In the genomic region with DNA sequence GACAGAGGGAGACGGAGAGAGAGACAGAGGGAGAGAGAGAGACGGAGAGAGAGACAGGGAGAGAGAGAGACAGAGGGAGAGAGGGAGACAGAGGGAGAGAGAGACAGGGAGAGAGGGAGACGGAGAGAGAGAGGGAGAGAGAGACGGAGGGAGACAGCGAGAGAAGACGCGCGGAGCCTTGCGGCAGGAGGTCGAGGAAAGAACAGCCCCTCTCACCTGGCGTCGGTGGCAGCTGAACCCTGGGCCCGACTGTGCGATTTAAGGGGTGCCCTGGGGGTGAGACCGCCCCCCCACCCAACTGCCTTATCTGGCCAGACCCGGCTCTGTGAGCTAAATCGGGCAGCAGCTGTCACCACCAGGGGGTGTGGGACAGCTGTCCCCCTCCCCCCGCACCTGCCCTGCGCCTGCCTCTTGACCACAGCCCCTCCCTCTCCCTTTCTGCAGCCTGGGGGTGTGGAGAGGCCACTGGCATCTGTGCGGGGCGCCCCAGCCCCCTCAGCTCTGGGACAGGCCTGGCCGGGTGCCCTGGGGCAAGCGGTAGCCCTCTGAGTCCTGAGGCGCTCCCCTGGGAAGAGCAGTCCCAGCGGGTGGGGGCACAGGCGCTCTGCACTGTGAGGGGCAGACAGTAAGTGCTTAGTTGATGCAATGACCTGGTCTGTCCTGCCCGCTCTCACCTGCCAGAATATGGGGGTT, we compare ENCODE assay signal across 9 cellular contexts. TPM values are rescaled to one million over a fixed set of nuclear protein-coding genes. Genes with fewer than 3 reads are reported as not detected.
A peak's percentile ranks its signal among the peaks of the same experiment; 100 is the strongest.
DNase-seq lines count a peak whose midpoint lies in the region; ATAC-seq lines count a peak whose summit lies in the region.
"Had no signal": no experiment of that assay in that cellular context is flagged by ENCODE, and none has a peak within 500 bp of the region (broad histone marks: within the 10 kb centered on the region; RNA-seq: fewer than 3 reads in every experiment).

No MANE protein-coding gene starts in this region.

- H3K27me3 Mint-ChIP-seq in naive thymus-derived CD4-positive, alpha-beta T cell: no peaks in the 10 kb centered on the region

- peak overlapping the region; percentile 54 for H3K4me3 ChIP-seq in HUES48 (ENCODE audit: low read depth, low read length)
- no peak overlapping the region for H3K4me3 ChIP-seq in naive thymus-derived CD4-positive, alpha-beta T cell (ENCODE audit: low read length)

- intact Hi-C loops in naive thymus-derived CD4-positive, alpha-beta T cell (cut with micrococcal nuclease): no loop called here

- H3K4me1 Mint-ChIP-seq in naive thymus-derived CD4-positive, alpha-beta T cell: peaks cover 0 to 7% (median 0%) of the 10 kb centered on the region in 7 donors

- CTCF ChIA-PET in naive thymus-derived CD4-positive, alpha-beta T cell (lab: Charles Lee): no interaction called here

- H3K9me3 Mint-ChIP-seq in naive thymus-derived CD4-positive, alpha-beta T cell: no peaks in the 10 kb centered on the region

- no peak overlapping the region for H3K4me3 Mint-ChIP-seq in naive thymus-derived CD4-positive, alpha-beta T cell

- H3K36me3 Mint-ChIP-seq in naive thymus-derived CD4-positive, alpha-beta T cell: peaks cover 0 to 9% (median 2%) of the 10 kb centered on the region in 5 donors

- peaks cover 10% of the 10 kb centered on the region for H3K4me1 ChIP-seq in HUES48 (ENCODE audit: control insufficient read depth, insufficient read depth, low read length)
- H3K4me1 ChIP-seq in naive thymus-derived CD4-positive, alpha-beta T cell (ENCODE audit: control insufficient read depth in 2 of 2, insufficient read depth in 2 of 2, low read length in 2 of 2): no peaks in the 10 kb centered on the region

- no peaks in the 10 kb centered on the region for H3K36me3 ChIP-seq in HUES48 (ENCODE audit: control insufficient read depth, insufficient read depth, low read length)
- H3K36me3 ChIP-seq in naive thymus-derived CD4-positive, alpha-beta T cell (ENCODE audit: control insufficient read depth in 2 of 3, insufficient read depth in 3 of 3, low read length in 3 of 3): no peaks in the 10 kb centered on the region

- H3K27me3 ChIP-seq in HUES48 (ENCODE audit: control insufficient read depth, insufficient read depth, low read length): peaks cover 52% of the 10 kb centered on the region
- H3K27me3 ChIP-seq in naive thymus-derived CD4-positive, alpha-beta T cell (ENCODE audit: control insufficient read depth in 2 of 2, insufficient read depth in 2 of 2, low read length in 2 of 2): no peaks in the 10 kb centered on the region

- POLR2A ChIA-PET in naive thymus-derived CD4-positive, alpha-beta T cell (lab: Charles Lee): no interaction called here

- no peak overlapping the region for H3K27ac Mint-ChIP-seq in naive thymus-derived CD4-positive, alpha-beta T cell

- DNase-seq in COLO668 (lab: John Stamatoyannopoulos, UW; ENCODE audit: unreplicated experiment): peak; percentile 63
- peak; percentile 64 for DNase-seq in ecto neural progenitor cell (ENCODE audit: low spot score)
- no peak for DNase-seq in naive thymus-derived CD4-positive, alpha-beta T cell
- no peak for DNase-seq in ureter (ENCODE audit: low spot score)
- no peak for DNase-seq in activated gamma-delta T cell treated with Interleukin-2 at 50 U/mL for 16 hours
- DNase-seq: activated CD4-positive, alpha-beta T cell treated with anti-CD3 and anti-CD28 coated beads for 4 hours had no signal

- H3K9me3 ChIP-seq in HUES48 (ENCODE audit: control insufficient read depth, insufficient read depth, low read length): no peaks in the 10 kb centered on the region
- no peaks in the 10 kb centered on the region for H3K9me3 ChIP-seq in naive thymus-derived CD4-positive, alpha-beta T cell (ENCODE audit: control insufficient read depth in 2 of 3, low read length in 3 of 3)

- no peak overlapping the region for H3K27ac ChIP-seq in HUES48 (ENCODE audit: low read depth, low read length)
- no peak overlapping the region for H3K27ac ChIP-seq in naive thymus-derived CD4-positive, alpha-beta T cell (ENCODE audit: low read depth, low read length)

- ATAC-seq in naive thymus-derived CD4-positive, alpha-beta T cell: peak; percentile 37
- ATAC-seq in GM21526 (IDR thresholded peaks at IDR 0.05; ENCODE audit: low FRiP score, unreplicated experiment) (no peak), HG02588 (IDR thresholded peaks at IDR 0.05; ENCODE audit: unreplicated experiment) (no peak)

- H3K9ac ChIP-seq in HUES48 (ENCODE audit: low read depth, low read length): no peak overlapping the region

RNA-seq across cellular contexts. Expression of gene JOSD2, which starts 10.8 kb away (rescaled TPM):
- total RNA-seq in naive thymus-derived CD4-positive, alpha-beta T cell: 10 to 100 TPM; 13.0 to 45.9 (median 22.7) TPM
- polyA plus RNA-seq in naive thymus-derived CD4-positive, alpha-beta T cell: 10 to 100 TPM; 17.8 to 18.8 TPM
- total RNA-seq in ureter: 26.6 TPM

RNA-seq across cellular contexts. Expression of gene ASPDH, which starts 13.5 kb away (rescaled TPM):
- not detected for total RNA-seq in naive thymus-derived CD4-positive, alpha-beta T cell
- polyA plus RNA-seq in naive thymus-derived CD4-positive, alpha-beta T cell: not detected
- total RNA-seq in ureter: not detected

RNA-seq across cellular contexts. Expression of gene GARIN5A, which starts 23.6 kb away (rescaled TPM):
- total RNA-seq in naive thymus-derived CD4-positive, alpha-beta T cell: under 1 TPM in 4 of 5 experiments, not detected in 1; 0.59 to 0.93 (median 0.68) TPM
- 1 to 10 TPM in 1 of 2 donors, under 1 TPM in 1; 0.77 to 3.1 TPM for polyA plus RNA-seq in naive thymus-derived CD4-positive, alpha-beta T cell
- total RNA-seq in ureter: 1.9 TPM

RNA-seq across cellular contexts. Expression of gene EMC10, which starts 23.9 kb away (rescaled TPM):
- total RNA-seq in naive thymus-derived CD4-positive, alpha-beta T cell: 10 to 100 TPM; 75.5 to 95.2 (median 88.1) TPM
- polyA plus RNA-seq in naive thymus-derived CD4-positive, alpha-beta T cell: 10 to 100 TPM in 1 of 2 donors, 1 to 10 TPM in 1; 8.7 to 11.0 TPM
- total RNA-seq in ureter: 94.0 TPM

Comparison
In these comparisons a context has a peak if more than half of its experiments do, and no peak if none do; other contexts are left out.
1. DNase-seq: peak in COLO668 (single experiment) and ecto neural progenitor cell (single experiment); none in naive thymus-derived CD4-positive, alpha-beta T cell (0 of 9), ureter (single experiment) and activated gamma-delta T cell treated with Interleukin-2 at 50 U/mL for 16 hours (single experiment).